Comparison of ENCODE assay signal across 10 cellular contexts in genomic region chr10:74021248-74022055, GRCh38. TPM values are rescaled to one million over a fixed set of nuclear protein-coding genes. Genes with fewer than 3 reads are reported as not detected.
DNase-seq lines count a peak whose midpoint lies in the region; FAIRE-seq lines count a peak whose summit lies in the region.
"Had no signal": no experiment of that assay in that cellular context is flagged by ENCODE, and none has a peak within 500 bp of the region (broad histone marks: within the 10 kb centered on the region; RNA-seq: fewer than 3 reads in every experiment).

No MANE protein-coding gene starts in this region.

- peak; percentile 49 for FAIRE-seq in G401.6 (lab: Jason Lieb, UNC)

- no peaks in the 10 kb centered on the region for H3K36me3 ChIP-seq in ectodermal cell (ENCODE audit: control insufficient read depth, insufficient read depth, low read length)
- no peaks in the 10 kb centered on the region for H3K36me3 ChIP-seq in rectal smooth muscle tissue (ENCODE audit: control insufficient read depth, insufficient read depth, low read length)

- peak; percentile 39 for DNase-seq in OCI-M2 (lab: John Stamatoyannopoulos, UW; ENCODE audit: unreplicated experiment)
- no peak for DNase-seq in mesenteric fat pad (ENCODE audit: low spot score)
- DNase-seq in NCI-H128 (lab: John Stamatoyannopoulos, UW; ENCODE audit: unreplicated experiment) = no peak
- no peak for DNase-seq in NCI-H1092 treated with DMSO at 0.1 percent for 48 hours (lab: John Stamatoyannopoulos, UW)
- DNase-seq in LoVo (ENCODE audit: low spot score) = no peak
- DNase-seq: hippocampal formation, posterior cingulate gyrus had no signal

- H3K4me1 ChIP-seq in ectodermal cell (ENCODE audit: control insufficient read depth, insufficient read depth, low read length) (no peaks in the 10 kb centered on the region), rectal smooth muscle tissue (ENCODE audit: control insufficient read depth, insufficient read depth, low read length) (peaks cover 11% of the 10 kb centered on the region)

- H3K9ac ChIP-seq in rectal smooth muscle tissue (ENCODE audit: low read length) = no peak overlapping the region

- H3K27ac ChIP-seq in ectodermal cell (ENCODE audit: insufficient read depth, low read depth, low read length, poor library complexity, severe bottlenecking) = peak overlapping the region; percentile 50
- peak overlapping the region; percentile 46 for H3K27ac ChIP-seq in rectal smooth muscle tissue (ENCODE audit: low read depth, low read length)

- no peak overlapping the region for H3K4me3 ChIP-seq in ectodermal cell (ENCODE audit: insufficient read depth, low read depth, low read length)
- no peak overlapping the region for H3K4me3 ChIP-seq in rectal smooth muscle tissue (ENCODE audit: low read length)

- no peaks in the 10 kb centered on the region for H3K9me3 ChIP-seq in ectodermal cell (ENCODE audit: control insufficient read depth, low read length)

- H3K27me3 ChIP-seq in ectodermal cell (ENCODE audit: control insufficient read depth, insufficient read depth, low read length, poor library complexity, severe bottlenecking) = no peaks in the 10 kb centered on the region
- H3K27me3 ChIP-seq in rectal smooth muscle tissue (ENCODE audit: control insufficient read depth, insufficient read depth, low read length) = no peaks in the 10 kb centered on the region

- WGBS in ectodermal cell, 2 experiments = 93% methylated on average over 1 to 4 of the region's 4 CpGs

RNA-seq across cellular contexts. Expression of gene VCL, which starts 23.5 kb away (rescaled TPM):
- polyA plus RNA-seq in ectodermal cell (2013, experiment 1 of 4) = 174 TPM
- polyA plus RNA-seq in ectodermal cell (2013, experiment 2 of 4) = 196 TPM
- 117 TPM for polyA plus RNA-seq in ectodermal cell (2013, experiment 3 of 4)
- 134 TPM for polyA plus RNA-seq in ectodermal cell (2013, experiment 4 of 4)
- 129 TPM for total RNA-seq in mesenteric fat pad
